In genomic region chr4:105059337-105059736, GRCh38 we compare ENCODE assay signal across 9 cellular contexts.
A peak's percentile ranks its signal among the peaks of the same experiment; 100 is the strongest.
DNase-seq lines count a peak whose midpoint lies in the region; ATAC-seq and TF ChIP-seq lines count a peak whose summit lies in the region.
"Had no signal": no experiment of that assay in that cellular context is flagged by ENCODE, and none has a peak within 500 bp of the region (broad histone marks: within the 10 kb centered on the region; RNA-seq: fewer than 3 reads in every experiment).

No MANE protein-coding gene starts in this region.

- H2BK20ac ChIP-seq in H9 (ENCODE audit: low read depth, low read length, poor library complexity, severe bottlenecking): no peak overlapping the region

- ATAC-seq in HG02610 (IDR thresholded peaks at IDR 0.05; ENCODE audit: unreplicated experiment): peak; percentile 35

- no peak for TF ChIP-seq CTCF in NB4 (IDR thresholded peaks at IDR 0.05; ENCODE audit: low read depth, low read length)
- no peak for TF ChIP-seq CTCF in H9 (conservative IDR thresholded peaks at IDR 0.05)

- H2BK120ac ChIP-seq in trophoblast cell (ENCODE audit: insufficient read depth, low read length, poor library complexity) (peak overlapping the region; percentile 72), H9 (ENCODE audit: low read depth, low read length, poor library complexity, severe bottlenecking) (no peak overlapping the region)

- H3K14ac ChIP-seq in trophoblast cell (ENCODE audit: low read length): no peak overlapping the region
- no peak overlapping the region for H3K14ac ChIP-seq in H9 (ENCODE audit: insufficient read depth, low read length)

- H3K27ac ChIP-seq in trophoblast cell (ENCODE audit: low read depth, low read length): no peak overlapping the region
- H3K27ac ChIP-seq in H9 (ENCODE audit: insufficient read length, low read depth, low read length): no peak overlapping the region
- H3K27ac ChIP-seq: pancreas had no signal

- H3K27me3 Mint-ChIP-seq in activated CD4-positive, alpha-beta T cell treated with anti-CD3 and anti-CD28 coated beads, Interleukin-2, amount 10 ng/mL, durations not matched to agents 24 days and 14 days: peaks cover 2% of the 10 kb centered on the region
- no peaks in the 10 kb centered on the region; the same call in 1 of the 2 replicates for H3K27me3 Mint-ChIP-seq in H9 (ENCODE audit: low read depth)

- H3K79me2 ChIP-seq in trophoblast cell (ENCODE audit: control insufficient read depth, insufficient read depth, low read length, poor library complexity) (no peaks in the 10 kb centered on the region), H9 (ENCODE audit: insufficient read depth, low read length) (no peaks in the 10 kb centered on the region)

- no peaks in the 10 kb centered on the region for H4K20me1 ChIP-seq in H9 (ENCODE audit: control insufficient read depth, insufficient read depth, insufficient read length)

- H3K36me3 Mint-ChIP-seq in activated CD4-positive, alpha-beta T cell treated with anti-CD3 and anti-CD28 coated beads, Interleukin-2, amount 10 ng/mL, durations not matched to agents 24 days and 14 days (ENCODE audit: low read depth): no peaks in the 10 kb centered on the region
- no peaks in the 10 kb centered on the region for H3K36me3 Mint-ChIP-seq in H9 (ENCODE audit: insufficient read depth in 1 of 3, low read depth in 3 of 3)

- no peak for DNase-seq in activated CD4-positive, alpha-beta T cell treated with anti-CD3 and anti-CD28 coated beads, Interleukin-2, amount 10 ng/mL, durations not matched to agents 24 days and 14 days
- DNase-seq in activated CD4-positive, alpha-beta T cell treated with anti-CD3 and anti-CD28 coated beads, Interleukin-2, amount 50 U/mL, for 1 hour: no peak
- DNase-seq in NB4 (ENCODE audit: low read depth): peak; percentile 10
- DNase-seq in trophoblast cell: peak; percentile 8 to 19
- DNase-seq in H9: no peak
- DNase-seq in NCI-H748 treated with DMSO at 0.1 percent for 48 hours (lab: John Stamatoyannopoulos, UW): no peak
- DNase-seq in HK-2 (ENCODE audit: unreplicated experiment): no peak
- DNase-seq: pancreas had no signal

- H2AFZ ChIP-seq in trophoblast cell (ENCODE audit: insufficient read depth, low read length, poor library complexity) (no peak overlapping the region), H9 (ENCODE audit: low read length) (no peak overlapping the region)

- H3K4me3 ChIP-seq in NB4 (ENCODE audit: low read depth, low read length) (no peak overlapping the region), trophoblast cell (ENCODE audit: low read depth, low read length) (no peak overlapping the region)
- H3K4me3 ChIP-seq: pancreas had no signal

- H3K4ac ChIP-seq in trophoblast cell (ENCODE audit: low read depth, low read length) (no peak overlapping the region), H9 (ENCODE audit: low read depth, low read length) (no peak overlapping the region)

- peak overlapping the region; percentile 59 for H3K27ac Mint-ChIP-seq in activated CD4-positive, alpha-beta T cell treated with anti-CD3 and anti-CD28 coated beads, Interleukin-2, amount 10 ng/mL, durations not matched to agents 24 days and 14 days
- H3K27ac Mint-ChIP-seq in H9: no peak overlapping the region

- H2BK5ac ChIP-seq in trophoblast cell (ENCODE audit: low read depth, low read length, poor library complexity): no peak overlapping the region
- no peak overlapping the region for H2BK5ac ChIP-seq in H9 (ENCODE audit: insufficient read length, low read length)

- no peak overlapping the region for H3K56ac ChIP-seq in H9 (ENCODE audit: insufficient read length, low read depth, low read length)

- no peak overlapping the region for H3K9ac ChIP-seq in trophoblast cell (ENCODE audit: low read length)
- no peak overlapping the region for H3K9ac ChIP-seq in H9 (ENCODE audit: extremely low read depth, insufficient read length, low read length)

- H3K18ac ChIP-seq in trophoblast cell (ENCODE audit: low read length): no peak overlapping the region
- H3K18ac ChIP-seq in H9 (ENCODE audit: insufficient read length, low read depth, low read length): no peak overlapping the region

- H3K4me1 Mint-ChIP-seq in activated CD4-positive, alpha-beta T cell treated with anti-CD3 and anti-CD28 coated beads, Interleukin-2, amount 10 ng/mL, durations not matched to agents 24 days and 14 days: peaks cover 35% of the 10 kb centered on the region
- peaks cover 11 to 12% of the 10 kb centered on the region in 2 experiments for H3K4me1 Mint-ChIP-seq in H9

- no peaks in the 10 kb centered on the region for H3K36me3 ChIP-seq in trophoblast cell (ENCODE audit: control insufficient read depth in 1 of 2, insufficient read depth in 2 of 2, low read length in 2 of 2)
- H3K36me3 ChIP-seq: pancreas had no signal

- peaks cover 0 to 3% of the 10 kb centered on the region in 2 experiments for H3K4me1 ChIP-seq in trophoblast cell (ENCODE audit: control insufficient read depth in 1 of 2, insufficient read depth in 2 of 2, low read length in 2 of 2)
- H3K4me1 ChIP-seq in H9 (ENCODE audit: insufficient read depth, low read length): peaks cover 3% of the 10 kb centered on the region; the same call in 1 of the 2 replicates

- no peak overlapping the region for H3K4me2 ChIP-seq in trophoblast cell (ENCODE audit: low read length)
- H3K4me2 ChIP-seq in H9 (ENCODE audit: insufficient read depth, insufficient read length, low read length): no peak overlapping the region

- H4K8ac ChIP-seq in trophoblast cell (ENCODE audit: low read depth, low read length) (no peak overlapping the region), H9 (replicated peaks; ENCODE audit: insufficient read length, low read depth, low read length) (no peak overlapping the region)

- H4K12ac ChIP-seq in trophoblast cell (ENCODE audit: low read depth, low read length): no peak overlapping the region

- H4K91ac ChIP-seq in trophoblast cell (ENCODE audit: low read depth, low read length): peak overlapping the region; percentile 6
- no peak overlapping the region for H4K91ac ChIP-seq in H9 (ENCODE audit: insufficient read length, low read depth, low read length)

- H3K23ac ChIP-seq in trophoblast cell (ENCODE audit: low read length): no peak overlapping the region
- no peak overlapping the region for H3K23ac ChIP-seq in H9 (ENCODE audit: insufficient read length, low read depth, low read length)

- no peaks in the 10 kb centered on the region for H3K23me2 ChIP-seq in H9 (ENCODE audit: insufficient read length, low read depth, low read length, poor library complexity, severe bottlenecking)

- H2AK5ac ChIP-seq in trophoblast cell (ENCODE audit: low read length): peak overlapping the region; percentile 46
- H2AK5ac ChIP-seq in H9 (ENCODE audit: insufficient read length, low read length): no peak overlapping the region

- H3K9me3 ChIP-seq in trophoblast cell (ENCODE audit: insufficient read depth, low read depth, low read length): no peaks in the 10 kb centered on the region
- H3K9me3 ChIP-seq in H9 (ENCODE audit: control insufficient read depth, low read depth, low read length): no peaks in the 10 kb centered on the region
- H3K9me3 ChIP-seq: pancreas had no signal

- H2BK12ac ChIP-seq in trophoblast cell (ENCODE audit: low read length): peak overlapping the region; percentile 58
- H2BK12ac ChIP-seq in H9 (ENCODE audit: insufficient read length, low read depth, low read length): no peak overlapping the region

- no peak overlapping the region for H2BK15ac ChIP-seq in H9 (ENCODE audit: low read depth, low read length)

- intact Hi-C loops in activated CD4-positive, alpha-beta T cell treated with anti-CD3 and anti-CD28 coated beads, Interleukin-2, amount 10 ng/mL, durations not matched to agents 24 days and 14 days (cut with micrococcal nuclease): loop anchor here (1.0 to 2.0 kb wide), 4 partner anchors 77 to 414 kb away; partner anchors contain the start of gene TET2

- H3K4me3 Mint-ChIP-seq in activated CD4-positive, alpha-beta T cell treated with anti-CD3 and anti-CD28 coated beads, Interleukin-2, amount 10 ng/mL, durations not matched to agents 24 days and 14 days: peak overlapping the region; percentile 2
- H3K4me3 Mint-ChIP-seq in H9: no peak overlapping the region

- TF ChIP-seq POLR2A in NB4 (IDR thresholded peaks at IDR 0.05; ENCODE audit: extremely low read depth, insufficient read length): no peak

- H3K9me3 Mint-ChIP-seq in activated CD4-positive, alpha-beta T cell treated with anti-CD3 and anti-CD28 coated beads, Interleukin-2, amount 10 ng/mL, durations not matched to agents 24 days and 14 days: no peaks in the 10 kb centered on the region
- H3K9me3 Mint-ChIP-seq in H9: no peaks in the 10 kb centered on the region

- H3T11ph ChIP-seq in H9 (ENCODE audit: low read length): no peak overlapping the region

- H3K27me3 ChIP-seq in trophoblast cell (ENCODE audit: insufficient read depth, low read length): no peaks in the 10 kb centered on the region
- no peaks in the 10 kb centered on the region for H3K27me3 ChIP-seq in H9 (ENCODE audit: insufficient read depth, low read length)
- H3K27me3 ChIP-seq: pancreas had no signal

- no peak overlapping the region for H4K5ac ChIP-seq in H9 (ENCODE audit: insufficient read length, low read depth, low read length)

- H3K79me1 ChIP-seq in trophoblast cell (ENCODE audit: low read length) (no peaks in the 10 kb centered on the region), H9 (ENCODE audit: insufficient read depth, low read depth, low read length, poor library complexity, severe bottlenecking) (no peaks in the 10 kb centered on the region)

Comparison
In these comparisons a context has a peak if more than half of its experiments do, and no peak if none do; other contexts are left out.
1. DNase-seq: peak in NB4 (single experiment) and trophoblast cell (2 of 2); none in activated CD4-positive, alpha-beta T cell treated with anti-CD3 and anti-CD28 coated beads, Interleukin-2, amount 10 ng/mL, durations not matched to agents 24 days and 14 days (single experiment), activated CD4-positive, alpha-beta T cell treated with anti-CD3 and anti-CD28 coated beads, Interleukin-2, amount 50 U/mL, for 1 hour (single experiment), H9 (single experiment), NCI-H748 treated with DMSO at 0.1 percent for 48 hours (single experiment) and HK-2 (single experiment).